Comparison of ENCODE assay signal across 8 cellular contexts in the genomic region with DNA sequence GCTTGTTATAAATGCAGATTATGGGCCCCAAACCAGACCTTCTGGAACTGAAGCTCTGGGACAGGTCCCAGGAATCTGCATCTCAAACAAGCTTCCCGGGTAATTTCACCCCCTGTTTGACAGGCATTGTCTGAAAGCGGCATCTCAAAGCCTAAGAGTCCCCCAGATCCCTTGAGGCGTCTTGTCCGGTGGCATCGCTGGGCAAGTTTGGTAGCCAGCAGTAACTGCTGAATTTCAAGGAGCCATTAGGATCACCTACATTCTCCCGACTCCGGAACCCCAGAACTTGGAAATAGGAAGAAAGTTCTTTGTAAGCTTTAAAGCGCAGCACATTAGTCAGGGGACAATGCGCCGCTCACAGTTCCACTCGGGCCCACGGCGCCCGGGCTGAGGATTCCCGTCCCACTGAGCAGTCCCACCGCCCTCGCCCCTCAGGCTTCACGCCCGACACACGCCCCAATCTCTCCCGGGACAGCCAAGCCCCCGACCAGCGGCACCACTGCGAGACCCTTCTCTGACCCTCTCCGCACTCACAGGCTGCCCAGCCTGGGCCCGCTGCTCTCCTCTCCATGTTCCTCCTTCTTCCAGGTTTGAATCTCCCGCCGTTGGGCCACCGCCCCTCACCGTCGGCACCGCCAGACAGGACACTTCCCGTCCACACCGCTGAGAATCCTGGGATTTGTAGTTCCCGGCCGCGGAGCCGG.
DNase-seq lines count a peak whose midpoint lies in the region; ATAC-seq and TF ChIP-seq lines count a peak whose summit lies in the region.

A gene with protein sequence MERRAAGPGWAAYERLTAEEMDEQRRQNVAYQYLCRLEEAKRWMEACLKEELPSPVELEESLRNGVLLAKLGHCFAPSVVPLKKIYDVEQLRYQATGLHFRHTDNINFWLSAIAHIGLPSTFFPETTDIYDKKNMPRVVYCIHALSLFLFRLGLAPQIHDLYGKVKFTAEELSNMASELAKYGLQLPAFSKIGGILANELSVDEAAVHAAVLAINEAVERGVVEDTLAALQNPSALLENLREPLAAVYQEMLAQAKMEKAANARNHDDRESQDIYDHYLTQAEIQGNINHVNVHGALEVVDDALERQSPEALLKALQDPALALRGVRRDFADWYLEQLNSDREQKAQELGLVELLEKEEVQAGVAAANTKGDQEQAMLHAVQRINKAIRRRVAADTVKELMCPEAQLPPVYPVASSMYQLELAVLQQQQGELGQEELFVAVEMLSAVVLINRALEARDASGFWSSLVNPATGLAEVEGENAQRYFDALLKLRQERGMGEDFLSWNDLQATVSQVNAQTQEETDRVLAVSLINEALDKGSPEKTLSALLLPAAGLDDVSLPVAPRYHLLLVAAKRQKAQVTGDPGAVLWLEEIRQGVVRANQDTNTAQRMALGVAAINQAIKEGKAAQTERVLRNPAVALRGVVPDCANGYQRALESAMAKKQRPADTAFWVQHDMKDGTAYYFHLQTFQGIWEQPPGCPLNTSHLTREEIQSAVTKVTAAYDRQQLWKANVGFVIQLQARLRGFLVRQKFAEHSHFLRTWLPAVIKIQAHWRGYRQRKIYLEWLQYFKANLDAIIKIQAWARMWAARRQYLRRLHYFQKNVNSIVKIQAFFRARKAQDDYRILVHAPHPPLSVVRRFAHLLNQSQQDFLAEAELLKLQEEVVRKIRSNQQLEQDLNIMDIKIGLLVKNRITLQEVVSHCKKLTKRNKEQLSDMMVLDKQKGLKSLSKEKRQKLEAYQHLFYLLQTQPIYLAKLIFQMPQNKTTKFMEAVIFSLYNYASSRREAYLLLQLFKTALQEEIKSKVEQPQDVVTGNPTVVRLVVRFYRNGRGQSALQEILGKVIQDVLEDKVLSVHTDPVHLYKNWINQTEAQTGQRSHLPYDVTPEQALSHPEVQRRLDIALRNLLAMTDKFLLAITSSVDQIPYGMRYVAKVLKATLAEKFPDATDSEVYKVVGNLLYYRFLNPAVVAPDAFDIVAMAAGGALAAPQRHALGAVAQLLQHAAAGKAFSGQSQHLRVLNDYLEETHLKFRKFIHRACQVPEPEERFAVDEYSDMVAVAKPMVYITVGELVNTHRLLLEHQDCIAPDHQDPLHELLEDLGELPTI (N-terminal part only) (minus strand): TSS at position 607 of the 704 bp plus-strand sequence. CDS start 36 bp downstream, at position 571.

- peak within 1 kb of the TSS; percentile 73 for H3K4me3 ChIP-seq in astrocyte of the spinal cord (ENCODE audit: low read depth, low read length)

- ATAC-seq in HG02763 (IDR thresholded peaks at IDR 0.05; ENCODE audit: unreplicated experiment) = peak; percentile 79
- no peak for ATAC-seq in HG02623 (IDR thresholded peaks at IDR 0.05; ENCODE audit: unreplicated experiment)

- in situ Hi-C loops in astrocyte of the spinal cord (cut with HindIII; ENCODE audit: low sequenced_read_pairs) = no loop called here

- TF ChIP-seq CTCF in astrocyte of the spinal cord (IDR thresholded peaks at IDR 0.05; ENCODE audit: low read depth, low read length) = no peak

- DNase-seq in ELR (ENCODE audit: low read depth) (peak; percentile 86), NCI-H2081 (lab: John Stamatoyannopoulos, UW) (peak; percentile 87 to 89), T1000 (lab: John Stamatoyannopoulos, UW) (peak; percentile 69), astrocyte of the spinal cord (ENCODE audit: low read depth, low spot score) (peak; percentile 83), hypothalamus (lab: John Stamatoyannopoulos, UW) (peak in 46 of 51 donors; percentile 15 to 82 (median 55)), retina (peak; percentile 90)
